22 cellular contexts compared by ENCODE assay signal in genomic region chr7:124686543-124687161, GRCh38.
DNase-seq lines count a peak whose midpoint lies in the region; ATAC-seq, FAIRE-seq and TF ChIP-seq lines count a peak whose summit lies in the region.
"Had no signal": no experiment of that assay in that cellular context is flagged by ENCODE, and none has a peak within 500 bp of the region (broad histone marks: within the 10 kb centered on the region; RNA-seq: fewer than 3 reads in every experiment).

No MANE protein-coding gene starts in this region.

- H3K27ac ChIP-seq in right lobe of liver (no peak overlapping the region), HepG2 (ENCODE audit: extremely low read length, insufficient read depth, low read length) (no peak overlapping the region)

- H3K4me1 Mint-ChIP-seq in nephron = peaks cover 15% of the 10 kb centered on the region
- H3K4me1 Mint-ChIP-seq: CD4-positive, CD25-positive, alpha-beta regulatory T cell; CD8-positive, alpha-beta memory T cell had no signal

- no peak for TF ChIP-seq POLR2A in right lobe of liver (IDR thresholded peaks at IDR 0.05)
- TF ChIP-seq POLR2A in HepG2 (IDR thresholded peaks at IDR 0.05; ENCODE audit: insufficient read depth in 1 of 2, low read depth in 2 of 2, low read length in 2 of 2) = no peak

- TF ChIP-seq EP300 in HepG2 (IDR thresholded peaks at IDR 0.05; ENCODE audit: low read depth in 2 of 2, low read length in 2 of 2) = no peak
- TF ChIP-seq EP300 in HepG2 (CRISPR knock-in tag; IDR thresholded peaks at IDR 0.05; ENCODE audit: borderline replicate concordance) = no peak

- no peak overlapping the region for H3K9ac ChIP-seq in HepG2 (ENCODE audit: insufficient read depth, low read depth, low read length)

- no peak overlapping the region for H3K4me3 Mint-ChIP-seq in nephron
- H3K4me3 Mint-ChIP-seq: CD4-positive, CD25-positive, alpha-beta regulatory T cell; CD8-positive, alpha-beta memory T cell had no signal

- no peaks in the 10 kb centered on the region for H3K9me3 ChIP-seq in right lobe of liver
- H3K9me3 ChIP-seq in HepG2 (ENCODE audit: low read length) = no peaks in the 10 kb centered on the region
- H3K9me3 ChIP-seq: BE2C had no signal

- H3K4me3 ChIP-seq in right lobe of liver = no peak overlapping the region
- no peak overlapping the region for H3K4me3 ChIP-seq in HepG2 (replicated peaks in 1 of 3; ENCODE audit: insufficient read depth in 1 of 3, low read depth in 2 of 3, low read length in 3 of 3)

- no peak for TF ChIP-seq CTCF in right lobe of liver (IDR thresholded peaks at IDR 0.05)
- no peak for TF ChIP-seq CTCF in HepG2 (CRISPR knock-in tag; IDR thresholded peaks at IDR 0.05)
- no peak for TF ChIP-seq CTCF in nephron (IDR thresholded peaks at IDR 0.05; ENCODE audit: unreplicated experiment in 3 of 3)

- POLR2A ChIA-PET in HepG2 (lab: Yijun Ruan, JAX) = no interaction called here

- no peaks in the 10 kb centered on the region for H3K79me2 ChIP-seq in HepG2 (ENCODE audit: insufficient read depth, low read length)

- H3K36me3 ChIP-seq in right lobe of liver (no peaks in the 10 kb centered on the region), HepG2 (replicated peaks in 1 of 2; ENCODE audit: control insufficient read depth in 1 of 2, insufficient read depth in 2 of 2, low read length in 2 of 2) (no peaks in the 10 kb centered on the region)
- H3K36me3 ChIP-seq: BE2C had no signal

- intact Hi-C loops in right lobe of liver (cut with DNase I) = no loop called here
- intact Hi-C loops in HepG2 (cut with micrococcal nuclease; ENCODE audit: unreplicated experiment) = no loop called here

- no peak for TF ChIP-seq RAD21 in HepG2 (CRISPR knock-in tag; IDR thresholded peaks at IDR 0.05)

- peak overlapping the region in 2 of 3 experiments; percentile 10 to 70 for H3K27ac Mint-ChIP-seq in nephron
- H3K27ac Mint-ChIP-seq: CD4-positive, CD25-positive, alpha-beta regulatory T cell; CD8-positive, alpha-beta memory T cell had no signal

- CTCF ChIA-PET in HepG2 (lab: Yijun Ruan, JAX; ENCODE audit: low intra/inter-chr PET ratio, low total read pairs) = no interaction called here

- H3K4me1 ChIP-seq in right lobe of liver (peaks cover 0 to 11% (median 0%) of the 10 kb centered on the region in 4 donors), HepG2 (ENCODE audit: insufficient read depth, low read length) (no peaks in the 10 kb centered on the region)
- H3K4me1 ChIP-seq: BE2C had no signal

- no peak overlapping the region for H2AFZ ChIP-seq in HepG2 (ENCODE audit: low read length)

- in situ Hi-C loops in HepG2 (cut with HindIII; ENCODE audit: extremely low pct_ligation_motif_present, low pct_unique_long_range_greater_than_20kb) = no loop called here

- DNase-seq in right lobe of liver (peak in 2 of 3 donors; percentile 51 to 55), HepG2 (ENCODE audit: low spot score) (no peak), cerebellar cortex (ENCODE audit: low spot score) (peak; percentile 8), T-helper 1 cell (no peak), A172 (ENCODE audit: low spot score) (no peak), activated gamma-delta T cell treated with Interleukin-2 at 50 U/mL for 16 hours (no peak)
- DNase-seq: ACHN; BE2C; C1 segment of cervical spinal cord; CD4-positive, CD25-positive, alpha-beta regulatory T cell; CD8-positive, alpha-beta memory T cell; COR-L47; DMS 273 treated with DMSO at 0.1 percent for 48 hours; DMS53; DND-41; GDM1; GOT3; H7 had no signal

- ATAC-seq in right lobe of liver (peak; percentile 83 to 96 (median 84)), HepG2 (no peak)

- no peaks in the 10 kb centered on the region for H3K27me3 Mint-ChIP-seq in nephron (ENCODE audit: low read depth)
- H3K27me3 Mint-ChIP-seq: CD8-positive, alpha-beta memory T cell had no signal

- no peak overlapping the region for H3K4me2 ChIP-seq in HepG2 (ENCODE audit: low read depth, low read length)

- H3K27me3 ChIP-seq in right lobe of liver (no peaks in the 10 kb centered on the region), HepG2 (ENCODE audit: control insufficient read depth in 1 of 2, insufficient read depth in 2 of 2, low read length in 2 of 2) (no peaks in the 10 kb centered on the region)
- H3K27me3 ChIP-seq: BE2C had no signal

- no peaks in the 10 kb centered on the region for H3K9me3 Mint-ChIP-seq in nephron

- H3K36me3 Mint-ChIP-seq in nephron (ENCODE audit: low read depth) = no peaks in the 10 kb centered on the region
- H3K36me3 Mint-ChIP-seq: CD4-positive, CD25-positive, alpha-beta regulatory T cell; CD8-positive, alpha-beta memory T cell had no signal

- no peaks in the 10 kb centered on the region; the same call in 1 of the 2 replicates for H4K20me1 ChIP-seq in HepG2 (ENCODE audit: insufficient read depth, low read length)

- no TSS peak for BruUV-seq in HepG2 (replicated peaks; lab: Mats Ljungman, UMichigan)

- no peak for FAIRE-seq in HepG2 (lab: Jason Lieb, UNC)
- FAIRE-seq: A204.1, GM12892, HTR-8/SVneo had no signal

TF ChIP-seq in HepG2, 621 proteins besides CTCF, POLR2A, EP300 and RAD21:
- TF ChIP-seq ZNF574 (CRISPR knock-in tag; IDR thresholded peaks at IDR 0.05) = no peak

Comparison
In these comparisons a context has a peak if more than half of its experiments do, and no peak if none do; other contexts are left out.
1. DNase-seq: peak in right lobe of liver (2 of 3) and cerebellar cortex (single experiment); none in HepG2 (single experiment), T-helper 1 cell (0 of 5), A172 (single experiment) and activated gamma-delta T cell treated with Interleukin-2 at 50 U/mL for 16 hours (single experiment).